8 cellular contexts compared by ENCODE assay signal in genomic region chr19:1471514-1472107, GRCh38. TPM values are rescaled to one million over a fixed set of nuclear protein-coding genes. Genes with fewer than 3 reads are reported as not detected.
DNase-seq lines count a peak whose midpoint lies in the region; ATAC-seq and TF ChIP-seq lines count a peak whose summit lies in the region.

No MANE protein-coding gene starts in this region.

- POLR2A ChIA-PET in CD4-positive, alpha-beta T cell (lab: Charles Lee), result interaction anchor here (1.0 to 3.9 kb wide), 5 partner anchors 13 to 203 kb away, joined by 4 to 12 read pairs (median 4); partner anchors contain the start of gene REEP6
- POLR2A ChIA-PET in HEK293 (lab: Yijun Ruan, JAX), result interaction anchor here (0.8 to 2.2 kb wide), 7 partner anchors 13 to 93 kb away, joined by 3 to 6 read pairs (median 4); partner anchors contain the start of gene REEP6

- peaks cover 12% of the 10 kb centered on the region for H3K4me1 ChIP-seq in HEK293 (ENCODE audit: control insufficient read depth, insufficient read depth, low read length)
- peaks cover 37 to 41% of the 10 kb centered on the region in 2 donors for H3K4me1 ChIP-seq in ascending aorta
- H3K4me1 ChIP-seq in mucosa of stomach (ENCODE audit: control insufficient read depth, insufficient read depth, low read length), result peaks cover 40% of the 10 kb centered on the region

- no peaks in the 10 kb centered on the region for H3K27me3 Mint-ChIP-seq in CD4-positive, alpha-beta T cell

- H3K4me3 ChIP-seq in HEK293 (ENCODE audit: low read depth, low read length) (no peak overlapping the region), ascending aorta (peak overlapping the region; percentile 23 to 63), mucosa of stomach (ENCODE audit: low read length) (no peak overlapping the region)

- no peak overlapping the region for H3K27ac ChIP-seq in CD4-positive, alpha-beta T cell (ENCODE audit: low read depth, low read length)
- no peak overlapping the region; the same call in 1 of the 2 replicates for H3K27ac ChIP-seq in HEK293 (ENCODE audit: extremely low read depth, low read depth, low read length)
- no peak overlapping the region for H3K27ac ChIP-seq in ascending aorta

- CTCF ChIA-PET in CD4-positive, alpha-beta T cell (lab: Charles Lee), result interaction anchor here (1.2 to 2.1 kb wide), 3 partner anchors 19 to 43 kb away, joined by 5 to 16 read pairs (median 9); partner anchors contain the start of gene REEP6
- CTCF ChIA-PET in HEK293 (lab: Yijun Ruan, JAX), result interaction anchor here (0.9 to 1.1 kb wide), 2 partner anchors 192 to 206 kb away, joined by 3 to 4 read pairs; no protein-coding TSS in a partner anchor

- ATAC-seq in CD4-positive, alpha-beta T cell (ENCODE audit: poor library complexity), result peak; percentile 14
- no peak for ATAC-seq in GM18511 (IDR thresholded peaks at IDR 0.05; ENCODE audit: unreplicated experiment)
- no peak for ATAC-seq in GM21423 (IDR thresholded peaks at IDR 0.05; ENCODE audit: unreplicated experiment)

- TF ChIP-seq CTCF in CD4-positive, alpha-beta T cell (IDR thresholded peaks at IDR 0.05), result no peak
- peak; percentile 76 for TF ChIP-seq CTCF in HEK293 (tag by site-specific recombination; IDR thresholded peaks at IDR 0.05)
- TF ChIP-seq CTCF in ascending aorta (IDR thresholded peaks at IDR 0.05), result no peak

- H3K4me1 Mint-ChIP-seq in CD4-positive, alpha-beta T cell (ENCODE audit: low read depth), result peaks cover 11% of the 10 kb centered on the region

- no peaks in the 10 kb centered on the region for H3K9me3 Mint-ChIP-seq in CD4-positive, alpha-beta T cell

- DNase-seq in CD4-positive, alpha-beta T cell, result peak in 3 of 10 experiments; percentile 20 to 44 (median 29)
- no peak for DNase-seq in ascending aorta (ENCODE audit: low spot score in 2 of 2)
- DNase-seq in LoVo (ENCODE audit: low spot score), result no peak
- DNase-seq in 8988T, result no peak

- H3K36me3 Mint-ChIP-seq in CD4-positive, alpha-beta T cell (ENCODE audit: low read depth), result peaks cover 5% of the 10 kb centered on the region

- peak overlapping the region; percentile 15 for H3K9ac ChIP-seq in mucosa of stomach (ENCODE audit: low read length)

- H3K27me3 ChIP-seq in CD4-positive, alpha-beta T cell (ENCODE audit: control insufficient read depth, insufficient read depth, low read length), result peaks cover 23% of the 10 kb centered on the region
- H3K27me3 ChIP-seq in ascending aorta, result peaks cover 57% of the 10 kb centered on the region
- H3K27me3 ChIP-seq in mucosa of stomach (ENCODE audit: control insufficient read depth, insufficient read depth, low read length), result peaks cover 66% of the 10 kb centered on the region

- peak overlapping the region; percentile 72 for H3K4me3 Mint-ChIP-seq in CD4-positive, alpha-beta T cell

- intact Hi-C loops in CD4-positive, alpha-beta T cell (cut with DNase I, micrococcal nuclease), result loop anchor here in 1 of 2 experiments (2.0 to 10.0 kb wide), 3 partner anchors 19 to 197 kb away; partner anchors contain the start of genes FAM174C, PCSK4 and REEP6
- intact Hi-C loops in ascending aorta (cut with DNase I), result no loop called here

- no peaks in the 10 kb centered on the region for H3K9me3 ChIP-seq in CD4-positive, alpha-beta T cell (ENCODE audit: control insufficient read depth, low read length)
- H3K9me3 ChIP-seq in HEK293 (ENCODE audit: control insufficient read depth, insufficient read depth, low read depth, low read length) (no peaks in the 10 kb centered on the region), ascending aorta (no peaks in the 10 kb centered on the region), mucosa of stomach (ENCODE audit: control insufficient read depth, low read length) (no peaks in the 10 kb centered on the region)

- H3K27ac Mint-ChIP-seq in CD4-positive, alpha-beta T cell, result no peak overlapping the region

- peaks cover 0 to 21% of the 10 kb centered on the region in 2 experiments; a peak in 2 of 3 replicates for H3K36me3 ChIP-seq in HEK293 (ENCODE audit: control insufficient read depth in 2 of 2, insufficient read depth in 1 of 2, low read length in 2 of 2)
- peaks cover 6 to 23% of the 10 kb centered on the region in 2 donors for H3K36me3 ChIP-seq in ascending aorta
- no peaks in the 10 kb centered on the region for H3K36me3 ChIP-seq in mucosa of stomach (ENCODE audit: control insufficient read depth, insufficient read depth, low read length)

TF ChIP-seq in HEK293, 187 proteins besides CTCF, POLR2A, EP300 and RAD21 (continues in another document):
- TF ChIP-seq INSM2 (tag by site-specific recombination; IDR thresholded peaks at IDR 0.05), result no peak
- no peak for TF ChIP-seq ZNF518A (tag by site-specific recombination; conservative IDR thresholded peaks at IDR 0.05; ENCODE audit: low read depth)
- no peak for TF ChIP-seq PBX3 (CRISPR knock-in tag; IDR thresholded peaks at IDR 0.05)
- no peak for TF ChIP-seq OVOL3 (tag by site-specific recombination; IDR thresholded peaks at IDR 0.05)
- no peak for TF ChIP-seq ZNF140 (tag by site-specific recombination; IDR thresholded peaks at IDR 0.05)
- no peak for TF ChIP-seq SP2 (tag by site-specific recombination; IDR thresholded peaks at IDR 0.05)
- TF ChIP-seq KLF1 (tag by site-specific recombination; IDR thresholded peaks at IDR 0.05), result 0 out of 2 replicates have a peak, but pooled peaks have one; percentile 7
- TF ChIP-seq MZF1 (tag by site-specific recombination; IDR thresholded peaks at IDR 0.05; ENCODE audit: borderline replicate concordance), result no peak

RNA-seq across cellular contexts. Expression of gene C19orf25, which starts 7.4 kb away (rescaled TPM):
- total RNA-seq in CD4-positive, alpha-beta T cell, result 10 to 100 TPM; 14.9 to 15.8 TPM
- 32.7 TPM for total RNA-seq in ascending aorta

RNA-seq across cellular contexts. Expression of gene PCSK4, which starts 18.5 kb away (rescaled TPM):
- total RNA-seq in CD4-positive, alpha-beta T cell, result 1 to 10 TPM; 4.2 to 5.2 TPM
- 1.5 TPM for total RNA-seq in ascending aorta

RNA-seq across cellular contexts. Expression of gene REEP6, which starts 19.4 kb away (rescaled TPM):
- 1 to 10 TPM; 2.2 to 2.8 TPM for total RNA-seq in CD4-positive, alpha-beta T cell
- total RNA-seq in ascending aorta, result 3.2 TPM

RNA-seq across cellular contexts. Expression of gene APC2, which starts 21.7 kb away (rescaled TPM):
- total RNA-seq in CD4-positive, alpha-beta T cell, result under 1 TPM; 0.20 to 0.30 TPM
- total RNA-seq in ascending aorta, result not detected

RNA-seq across cellular contexts. Expression of gene RPS15, which starts 33.4 kb away (rescaled TPM):
- total RNA-seq in CD4-positive, alpha-beta T cell, result 1,000 to 10,000 TPM; 2,193 to 2,200 TPM
- total RNA-seq in ascending aorta, result 3,111 TPM

Comparison
In these comparisons a context has a peak if more than half of its experiments do, and no peak if none do; other contexts are left out.
1. H3K4me3 ChIP-seq: peak in ascending aorta (2 of 2); none in HEK293 (single experiment) and mucosa of stomach (single experiment).